ENCODE assay signal across 9 cellular contexts in genomic region chr17:77882481-77883212, GRCh38.
A peak's percentile ranks its signal among the peaks of the same experiment; 100 is the strongest.
DNase-seq lines count a peak whose midpoint lies in the region; ATAC-seq lines count a peak whose summit lies in the region.
"Had no signal": no experiment of that assay in that cellular context is flagged by ENCODE, and none has a peak within 500 bp of the region (broad histone marks: within the 10 kb centered on the region; RNA-seq: fewer than 3 reads in every experiment).

No MANE protein-coding gene starts in this region.

- ATAC-seq in HG03135 (IDR thresholded peaks at IDR 0.05; ENCODE audit: unreplicated experiment), result peak; percentile 44
- peak; percentile 88 for ATAC-seq in naive thymus-derived CD4-positive, alpha-beta T cell
- peak; percentile 84 for ATAC-seq in stimulated activated naive CD8-positive, alpha-beta T cell treated with anti-CD3 and anti-CD28 coated beads, Interleukin-15, Interleukin-2, amounts not matched to agents 100 U/mL and 50 U/mL, for 24 hours

- no peaks in the 10 kb centered on the region for H3K9me3 Mint-ChIP-seq in naive thymus-derived CD4-positive, alpha-beta T cell

- no peaks in the 10 kb centered on the region for H3K36me3 ChIP-seq in ACC112 (ENCODE audit: insufficient read depth, low read length)
- no peaks in the 10 kb centered on the region for H3K36me3 ChIP-seq in naive thymus-derived CD4-positive, alpha-beta T cell (ENCODE audit: control insufficient read depth in 2 of 3, insufficient read depth in 3 of 3, low read length in 3 of 3)

- H3K36me3 Mint-ChIP-seq in naive thymus-derived CD4-positive, alpha-beta T cell, result peaks cover 0 to 3% (median 0%) of the 10 kb centered on the region in 5 donors

- H3K9me3 ChIP-seq in naive thymus-derived CD4-positive, alpha-beta T cell (ENCODE audit: control insufficient read depth in 2 of 3, low read length in 3 of 3), result no peaks in the 10 kb centered on the region

- peaks cover 58 to 98% (median 90%) of the 10 kb centered on the region in 7 donors for H3K4me1 Mint-ChIP-seq in naive thymus-derived CD4-positive, alpha-beta T cell

- H3K27ac ChIP-seq in ACC112 (ENCODE audit: low read depth, low read length), result peak overlapping the region; percentile 25; the same call in 1 of the 2 replicates
- H3K27ac ChIP-seq in naive thymus-derived CD4-positive, alpha-beta T cell (ENCODE audit: low read depth, low read length), result peak overlapping the region; percentile 93
- H3K27ac ChIP-seq: C4-2B had no signal

- POLR2A ChIA-PET in naive thymus-derived CD4-positive, alpha-beta T cell (lab: Charles Lee), result interaction anchor here (0.6 to 9.2 kb wide), 6 partner anchors 13 to 536 kb away, joined by 3 to 141 read pairs (median 4); partner anchors contain the start of gene TNRC6C

- H3K79me2 ChIP-seq in ACC112 (ENCODE audit: control insufficient read depth, insufficient read depth, low read length, unreplicated experiment), result no peaks in the 10 kb centered on the region

- H3K27me3 Mint-ChIP-seq in naive thymus-derived CD4-positive, alpha-beta T cell, result peaks cover 0 to 28% (median 0%) of the 10 kb centered on the region in 5 donors

- H2AFZ ChIP-seq in ACC112 (ENCODE audit: low read length, unreplicated experiment), result no peak overlapping the region

- H3K27me3 ChIP-seq in ACC112 (ENCODE audit: insufficient read depth, low read length), result 0 out of 2 replicates have a peak, but pooled peaks cover 6% of the 10 kb centered on the region
- no peaks in the 10 kb centered on the region for H3K27me3 ChIP-seq in naive thymus-derived CD4-positive, alpha-beta T cell (ENCODE audit: control insufficient read depth in 2 of 2, insufficient read depth in 2 of 2, low read length in 2 of 2)

- intact Hi-C loops in naive thymus-derived CD4-positive, alpha-beta T cell (cut with micrococcal nuclease), result loop anchor here (1.0 to 10.0 kb wide), 7 partner anchors 10 to 438 kb away; partner anchors contain the start of gene TNRC6C (in 2 of the 2)

- H3K4me3 Mint-ChIP-seq in naive thymus-derived CD4-positive, alpha-beta T cell, result peak overlapping the region; percentile 71 to 94 (median 81)

- H3K4me1 ChIP-seq in ACC112 (ENCODE audit: control insufficient read depth, insufficient read depth, low read length, unreplicated experiment), result peaks cover 32% of the 10 kb centered on the region
- peaks cover 66 to 73% of the 10 kb centered on the region in 2 donors for H3K4me1 ChIP-seq in naive thymus-derived CD4-positive, alpha-beta T cell (ENCODE audit: control insufficient read depth in 2 of 2, insufficient read depth in 2 of 2, low read length in 2 of 2)

- CTCF ChIA-PET in naive thymus-derived CD4-positive, alpha-beta T cell (lab: Charles Lee), result interaction anchor here (1.1 kb wide), 1 partner anchor 10 kb away, joined by 4 read pairs; no protein-coding TSS in a partner anchor

- H3K27ac Mint-ChIP-seq in naive thymus-derived CD4-positive, alpha-beta T cell, result peak overlapping the region; percentile 92 to 99 (median 98)

- no peak overlapping the region for H3K4me3 ChIP-seq in ACC112 (ENCODE audit: low read depth, low read length)
- H3K4me3 ChIP-seq in naive thymus-derived CD4-positive, alpha-beta T cell (ENCODE audit: low read length), result peak overlapping the region; percentile 61

- peak; percentile 80 for DNase-seq in activated CD4-positive, alpha-beta T cell treated with anti-CD3 and anti-CD28 coated beads for 48 hours
- peak; percentile 96 for DNase-seq in central memory CD4-positive, alpha-beta T cell
- peak; percentile 67 to 97 (median 88) for DNase-seq in naive thymus-derived CD4-positive, alpha-beta T cell
- DNase-seq in stimulated activated naive CD8-positive, alpha-beta T cell treated with anti-CD3 and anti-CD28 coated beads, Interleukin-15, Interleukin-2, amounts not matched to agents 100 U/mL and 50 U/mL, for 24 hours, result peak; percentile 76
- DNase-seq in OCI-M1 (lab: John Stamatoyannopoulos, UW) (no peak), DMS153 (lab: John Stamatoyannopoulos, UW) (no peak)

Comparison
In these comparisons a context has a peak if more than half of its experiments do, and no peak if none do; other contexts are left out.
1. DNase-seq: peak in activated CD4-positive, alpha-beta T cell treated with anti-CD3 and anti-CD28 coated beads for 48 hours (single experiment), central memory CD4-positive, alpha-beta T cell (single experiment), naive thymus-derived CD4-positive, alpha-beta T cell (9 of 9) and stimulated activated naive CD8-positive, alpha-beta T cell treated with anti-CD3 and anti-CD28 coated beads, Interleukin-15, Interleukin-2, amounts not matched to agents 100 U/mL and 50 U/mL, for 24 hours (single experiment); none in OCI-M1 (single experiment) and DMS153 (single experiment).
2. Peak in every context shown above with its lines, with median percentiles within 50 percentile points of each other: ATAC-seq.